Comparison of ENCODE assay signal across 1 cellular context in the genomic region with DNA sequence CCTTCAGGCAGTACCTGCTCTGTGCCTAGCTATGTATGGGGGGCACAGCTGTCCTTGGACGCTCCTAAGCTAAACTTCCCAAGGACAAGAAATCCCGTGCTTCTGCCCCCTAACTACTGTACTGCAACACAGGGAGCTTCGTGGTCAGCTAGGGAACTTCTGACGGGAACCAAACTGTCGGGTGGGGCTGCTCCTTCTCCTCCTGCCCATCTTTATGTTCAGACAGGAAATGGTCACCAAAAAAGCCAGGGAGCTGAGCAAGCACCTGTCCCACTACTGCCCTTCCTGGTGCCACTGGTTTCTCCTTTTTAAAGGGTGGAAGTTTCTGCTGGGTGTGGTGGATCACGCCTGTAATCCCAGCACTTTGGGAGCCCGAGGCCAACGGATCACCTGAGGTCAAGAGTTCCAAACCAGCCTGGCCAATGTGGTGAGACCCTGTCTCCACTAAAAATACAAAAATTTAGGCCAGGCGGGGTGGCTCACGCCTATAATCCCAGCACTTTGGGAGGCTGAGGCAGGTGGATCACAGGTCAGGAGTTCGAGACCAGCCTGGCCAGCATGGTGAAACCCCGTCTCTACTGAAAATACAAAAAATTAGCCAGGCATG.
TF ChIP-seq lines count a peak whose summit lies in the region.

No MANE protein-coding gene starts in this region.

TF ChIP-seq in A549, 52 proteins besides CTCF, POLR2A, EP300 and RAD21:
- TF ChIP-seq ZNF302 (CRISPR knock-in tag; IDR thresholded peaks at IDR 0.05) (no peak), ESRRA (IDR thresholded peaks at IDR 0.05; ENCODE audit: borderline replicate concordance, low read length) (no peak), NFE2L2 (conservative IDR thresholded peaks at IDR 0.05; ENCODE audit: low read length) (no peak), HOXB5 (CRISPR knock-in tag; IDR thresholded peaks at IDR 0.05) (no peak), FOSL2 (IDR thresholded peaks at IDR 0.05) (no peak), FOSL2 (CRISPR knock-in tag; IDR thresholded peaks at IDR 0.05) (no peak)
- TF ChIP-seq, protein P1, sequence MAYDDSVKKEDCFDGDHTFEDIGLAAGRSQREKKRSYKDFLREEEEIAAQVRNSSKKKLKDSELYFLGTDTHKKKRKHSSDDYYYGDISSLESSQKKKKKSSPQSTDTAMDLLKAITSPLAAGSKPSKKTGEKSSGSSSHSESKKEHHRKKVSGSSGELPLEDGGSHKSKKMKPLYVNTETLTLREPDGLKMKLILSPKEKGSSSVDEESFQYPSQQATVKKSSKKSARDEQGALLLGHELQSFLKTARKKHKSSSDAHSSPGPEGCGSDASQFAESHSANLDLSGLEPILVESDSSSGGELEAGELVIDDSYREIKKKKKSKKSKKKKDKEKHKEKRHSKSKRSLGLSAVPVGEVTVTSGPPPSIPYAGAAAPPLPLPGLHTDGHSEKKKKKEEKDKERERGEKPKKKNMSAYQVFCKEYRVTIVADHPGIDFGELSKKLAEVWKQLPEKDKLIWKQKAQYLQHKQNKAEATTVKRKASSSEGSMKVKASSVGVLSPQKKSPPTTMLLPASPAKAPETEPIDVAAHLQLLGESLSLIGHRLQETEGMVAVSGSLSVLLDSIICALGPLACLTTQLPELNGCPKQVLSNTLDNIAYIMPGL (CRISPR knock-in tag; IDR thresholded peaks at IDR 0.05; ENCODE audit: borderline replicate concordance) = no peak
